Comparison of ENCODE assay signal across 18 cellular contexts in genomic region chr3:101143002-101143401, GRCh38.
DNase-seq lines count a peak whose midpoint lies in the region; ATAC-seq and TF ChIP-seq lines count a peak whose summit lies in the region.
"Had no signal": no experiment of that assay in that cellular context is flagged by ENCODE, and none has a peak within 500 bp of the region (broad histone marks: within the 10 kb centered on the region; RNA-seq: fewer than 3 reads in every experiment).

No MANE protein-coding gene starts in this region.

- no peaks in the 10 kb centered on the region for H3K27me3 ChIP-seq in right atrium auricular region
- H3K27me3 ChIP-seq: BLaER1 treated with 17β-estradiol and CSF1 and Interleukin-3, amounts not matched to agents 10 nM and 100 nM had no signal

- H3K27ac ChIP-seq in right atrium auricular region, result no peak overlapping the region
- H3K27ac ChIP-seq: BLaER1 treated with 17β-estradiol and CSF1 and Interleukin-3, amounts not matched to agents 10 nM and 100 nM; PC-9 had no signal

- no peak for DNase-seq in left ventricle myocardium superior
- DNase-seq in right atrium auricular region (ENCODE audit: low spot score), result no peak
- DNase-seq in hippocampal formation (lab: John Stamatoyannopoulos, UW), result peak; percentile 6 to 67
- DNase-seq in putamen (ENCODE audit: low spot score), result peak; percentile 43
- DNase-seq in omental fat pad (ENCODE audit: low spot score), result no peak
- DNase-seq: CD4-positive, alpha-beta T cell; H9; KG1; MM.1S; NCI-H2029 treated with DMSO at 0.1 percent for 48 hours; NCI-H446 treated with DMSO at 0.1 percent for 48 hours; NCI-H526 treated with DMSO at 0.1 percent for 48 hours; PC-9; SHP77 had no signal

- intact Hi-C loops in left ventricle myocardium superior (cut with micrococcal nuclease), result no loop called here

- no peaks in the 10 kb centered on the region for H3K9me3 ChIP-seq in right atrium auricular region
- H3K9me3 ChIP-seq: BLaER1 treated with 17β-estradiol and CSF1 and Interleukin-3, amounts not matched to agents 10 nM and 100 nM had no signal

- no peaks in the 10 kb centered on the region for H3K36me3 ChIP-seq in right atrium auricular region
- H3K36me3 ChIP-seq: BLaER1 treated with 17β-estradiol and CSF1 and Interleukin-3, amounts not matched to agents 10 nM and 100 nM had no signal

- ATAC-seq in left ventricle myocardium superior, result peak; percentile 48
- no peak for ATAC-seq in GM21526 (IDR thresholded peaks at IDR 0.05; ENCODE audit: low FRiP score, unreplicated experiment)
- no peak for ATAC-seq in HG02870 (IDR thresholded peaks at IDR 0.05; ENCODE audit: unreplicated experiment)
- ATAC-seq in omental fat pad (ENCODE audit: low FRiP score), result no peak
- ATAC-seq: GM23338 had no signal

- no peak for TF ChIP-seq CTCF in right atrium auricular region (IDR thresholded peaks at IDR 0.05)
- no peak for TF ChIP-seq CTCF in omental fat pad (IDR thresholded peaks at IDR 0.05)

- no peak overlapping the region for H3K4me3 ChIP-seq in right atrium auricular region
- H3K4me3 ChIP-seq: BLaER1 treated with 17β-estradiol and CSF1 and Interleukin-3, amounts not matched to agents 10 nM and 100 nM; GM23338; PC-9 had no signal

- H3K4me1 ChIP-seq in right atrium auricular region, result no peaks in the 10 kb centered on the region

Comparison
In these comparisons a context has a peak if more than half of its experiments do, and no peak if none do; other contexts are left out.
1. DNase-seq: peak in hippocampal formation (2 of 2) and putamen (single experiment); none in left ventricle myocardium superior (single experiment), right atrium auricular region (single experiment) and omental fat pad (single experiment).